In the genomic region with DNA sequence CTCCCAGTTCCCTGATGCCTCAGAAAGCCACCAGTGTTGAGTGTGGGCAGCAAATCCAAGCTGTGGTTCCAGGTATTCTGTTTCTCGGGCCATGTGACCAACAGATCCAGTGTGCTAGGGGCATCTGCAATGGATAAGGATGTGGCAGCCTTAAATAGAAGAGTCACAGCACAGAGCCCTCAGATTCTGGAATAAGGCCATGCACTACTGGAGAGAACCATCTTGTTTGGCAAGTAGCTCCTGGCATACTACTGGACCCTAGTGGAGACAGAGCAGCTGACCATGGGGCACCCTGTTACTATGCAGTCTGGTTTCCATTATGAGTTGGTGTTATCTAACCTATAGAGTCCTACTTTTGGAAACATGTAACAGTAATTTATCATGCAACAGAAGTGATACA, we compare ENCODE assay signal across 19 cellular contexts. TPM values are rescaled to one million over a fixed set of nuclear protein-coding genes. Genes with fewer than 3 reads are reported as not detected.
A peak's percentile ranks its signal among the peaks of the same experiment; 100 is the strongest.
DNase-seq lines count a peak whose midpoint lies in the region; ATAC-seq and TF ChIP-seq lines count a peak whose summit lies in the region.
"Had no signal": no experiment of that assay in that cellular context is flagged by ENCODE, and none has a peak within 500 bp of the region (broad histone marks: within the 10 kb centered on the region; RNA-seq: fewer than 3 reads in every experiment).

No MANE protein-coding gene starts in this region.

- TF ChIP-seq POLR2A in heart left ventricle (IDR thresholded peaks at IDR 0.05): no peak

- H3K36me3 ChIP-seq in heart left ventricle (no peaks in the 10 kb centered on the region), right atrium auricular region (no peaks in the 10 kb centered on the region), endodermal cell (ENCODE audit: control insufficient read depth, insufficient read depth, low read length) (no peaks in the 10 kb centered on the region)

- H3K9ac ChIP-seq in endodermal cell (ENCODE audit: extremely low read depth, low read length, poor library complexity, severe bottlenecking): no peak overlapping the region

- H3K9me3 ChIP-seq in heart left ventricle: no peaks in the 10 kb centered on the region
- no peaks in the 10 kb centered on the region for H3K9me3 ChIP-seq in right atrium auricular region
- H3K9me3 ChIP-seq in endodermal cell (ENCODE audit: control insufficient read depth, low read length): no peaks in the 10 kb centered on the region

- peaks cover 41% of the 10 kb centered on the region for H3K27me3 Mint-ChIP-seq in activated CD8-positive, alpha-beta memory T cell treated with anti-CD3 and anti-CD28 coated beads, Interleukin-2, amount 10 ng/mL, durations not matched to agents 7 days and 5 days
- peaks cover 9% of the 10 kb centered on the region for H3K27me3 Mint-ChIP-seq in endodermal cell (ENCODE audit: insufficient read depth)

- whole genome bisulfite sequencing in heart left ventricle, 4 donors: 45 to 67% (median 61%) methylated on average over 1 of the region's 1 CpG
- 88 to 89% methylated on average over 1 of the region's 1 CpG for WGBS in endodermal cell (ENCODE audit: insufficient coverage in 1 of 2, insufficient read length in 1 of 2), 2 experiments

- no peaks in the 10 kb centered on the region for H3K36me3 Mint-ChIP-seq in activated CD8-positive, alpha-beta memory T cell treated with anti-CD3 and anti-CD28 coated beads, Interleukin-2, amount 10 ng/mL, durations not matched to agents 7 days and 5 days
- H3K36me3 Mint-ChIP-seq in endodermal cell (ENCODE audit: low read depth): no peaks in the 10 kb centered on the region
- H3K36me3 Mint-ChIP-seq: CD4-positive, alpha-beta memory T cell had no signal

- H3K27me3 ChIP-seq in heart left ventricle (no peaks in the 10 kb centered on the region), right atrium auricular region (no peaks in the 10 kb centered on the region), endodermal cell (ENCODE audit: control insufficient read depth, insufficient read depth, low read length, poor library complexity, severe bottlenecking) (no peaks in the 10 kb centered on the region)

- no peaks in the 10 kb centered on the region for H3K4me1 Mint-ChIP-seq in activated CD8-positive, alpha-beta memory T cell treated with anti-CD3 and anti-CD28 coated beads, Interleukin-2, amount 10 ng/mL, durations not matched to agents 7 days and 5 days
- H3K4me1 Mint-ChIP-seq in endodermal cell: no peaks in the 10 kb centered on the region

- intact Hi-C loops in heart left ventricle (cut with DNase I) (loop anchor here in 1 of 10 donors (5.0 kb wide), 1 partner anchor 435 kb away; no protein-coding TSS in a partner anchor), left cardiac atrium (cut with DNase I) (no loop called here)

- H3K4me3 ChIP-seq in heart left ventricle (no peak overlapping the region), right atrium auricular region (no peak overlapping the region), endodermal cell (ENCODE audit: low read length) (no peak overlapping the region)

- H3K27ac ChIP-seq in heart left ventricle: no peak overlapping the region
- no peak overlapping the region for H3K27ac ChIP-seq in right atrium auricular region
- H3K27ac ChIP-seq in endodermal cell (ENCODE audit: low read depth, low read length): no peak overlapping the region

- TF ChIP-seq CTCF in heart left ventricle (IDR thresholded peaks at IDR 0.05): no peak
- TF ChIP-seq CTCF in right atrium auricular region (IDR thresholded peaks at IDR 0.05): no peak
- no peak for TF ChIP-seq CTCF in endodermal cell (conservative IDR thresholded peaks at IDR 0.05)

- CTCF ChIA-PET in activated CD8-positive, alpha-beta memory T cell treated with anti-CD3 and anti-CD28 coated beads, Interleukin-2, amount 10 ng/mL, durations not matched to agents 7 days and 5 days (lab: Charles Lee): interaction anchor here (1.4 kb wide), 1 partner anchor 17 kb away, joined by 3 read pairs; no protein-coding TSS in a partner anchor

- H3K4me1 ChIP-seq in heart left ventricle (peaks cover 0 to 8% (median 0%) of the 10 kb centered on the region in 12 donors), right atrium auricular region (no peaks in the 10 kb centered on the region), endodermal cell (ENCODE audit: control insufficient read depth, insufficient read depth, low read length) (no peaks in the 10 kb centered on the region)

- no peaks in the 10 kb centered on the region for H3K9me3 Mint-ChIP-seq in activated CD8-positive, alpha-beta memory T cell treated with anti-CD3 and anti-CD28 coated beads, Interleukin-2, amount 10 ng/mL, durations not matched to agents 7 days and 5 days (ENCODE audit: low read depth)
- no peaks in the 10 kb centered on the region for H3K9me3 Mint-ChIP-seq in endodermal cell
- H3K9me3 Mint-ChIP-seq: CD4-positive, alpha-beta memory T cell had no signal

- no peak for ATAC-seq in activated CD8-positive, alpha-beta memory T cell treated with anti-CD3 and anti-CD28 coated beads, Interleukin-2, amount 10 ng/mL, durations not matched to agents 7 days and 5 days
- ATAC-seq in heart left ventricle (peak; percentile 74 to 92 (median 90)), left cardiac atrium (peak; percentile 50 to 64), left lobe of liver (no peak)

- no peak overlapping the region for H3K4me3 Mint-ChIP-seq in activated CD8-positive, alpha-beta memory T cell treated with anti-CD3 and anti-CD28 coated beads, Interleukin-2, amount 10 ng/mL, durations not matched to agents 7 days and 5 days
- no peak overlapping the region for H3K4me3 Mint-ChIP-seq in endodermal cell
- H3K4me3 Mint-ChIP-seq: CD4-positive, alpha-beta memory T cell had no signal

- DNase-seq in activated CD8-positive, alpha-beta memory T cell treated with anti-CD3 and anti-CD28 coated beads, Interleukin-2, amount 10 ng/mL, durations not matched to agents 7 days and 5 days: peak; percentile 3
- DNase-seq in activated CD8-positive, alpha-beta memory T cell treated with anti-CD3 and anti-CD28 coated beads for 24 hours: no peak
- peak in 2 of 5 donors; percentile 47 to 55 for DNase-seq in heart left ventricle
- no peak for DNase-seq in right atrium auricular region (ENCODE audit: low spot score)
- no peak for DNase-seq in left cardiac atrium
- DNase-seq in left lobe of liver (ENCODE audit: low spot score): peak; percentile 2
- DNase-seq in endodermal cell: no peak
- DNase-seq in HK-2 (ENCODE audit: unreplicated experiment): no peak
- DNase-seq: C1 segment of cervical spinal cord; Calu3; CD4-positive, alpha-beta memory T cell; COR-L47; DMS53; DMS79 treated with DMSO at 0.1 percent for 48 hours; GF-D8; GOT3; HCEC 1CT had no signal

- H3K27ac Mint-ChIP-seq in activated CD8-positive, alpha-beta memory T cell treated with anti-CD3 and anti-CD28 coated beads, Interleukin-2, amount 10 ng/mL, durations not matched to agents 7 days and 5 days: no peak overlapping the region
- H3K27ac Mint-ChIP-seq in endodermal cell: no peak overlapping the region
- H3K27ac Mint-ChIP-seq: CD4-positive, alpha-beta memory T cell had no signal

RNA-seq across cellular contexts. Expression of a gene that starts 53.3 kb away (rescaled TPM):
- under 1 TPM in 1 of 2 experiments, not detected in 1; 0.09 TPM for total RNA-seq in activated CD8-positive, alpha-beta memory T cell treated with anti-CD3 and anti-CD28 coated beads, Interleukin-2, amount 10 ng/mL, durations not matched to agents 7 days and 5 days
- total RNA-seq in heart left ventricle: 1 to 10 TPM; 1.9 to 7.5 (median 2.4) TPM
- polyA plus RNA-seq in heart left ventricle: under 1 TPM; 0.68 to 0.99 TPM
- total RNA-seq in right atrium auricular region: 1 to 10 TPM; 1.8 to 7.7 TPM
- 1 to 10 TPM; 4.2 to 5.6 TPM for total RNA-seq in left cardiac atrium
- 1.2 TPM for total RNA-seq in left lobe of liver
- under 1 TPM; 0.31 to 0.62 TPM for total RNA-seq in endodermal cell
- 0.43 TPM for polyA plus RNA-seq in endodermal cell (2013, experiment 1 of 2)
- polyA plus RNA-seq in endodermal cell (2013, experiment 2 of 2): 0.41 TPM
- total RNA-seq: Calu3; CD4-positive, alpha-beta memory T cell; G401 had no signal
- polyA plus RNA-seq: BJ had no signal

Comparison
In these comparisons a context has a peak if more than half of its experiments do, and no peak if none do; other contexts are left out.
1. DNase-seq: peak in activated CD8-positive, alpha-beta memory T cell treated with anti-CD3 and anti-CD28 coated beads, Interleukin-2, amount 10 ng/mL, durations not matched to agents 7 days and 5 days (single experiment) and left lobe of liver (single experiment); none in activated CD8-positive, alpha-beta memory T cell treated with anti-CD3 and anti-CD28 coated beads for 24 hours (single experiment), right atrium auricular region (single experiment), left cardiac atrium (single experiment), endodermal cell (single experiment) and HK-2 (single experiment).
2. ATAC-seq: peak in heart left ventricle (4 of 4) and left cardiac atrium (2 of 2); none in activated CD8-positive, alpha-beta memory T cell treated with anti-CD3 and anti-CD28 coated beads, Interleukin-2, amount 10 ng/mL, durations not matched to agents 7 days and 5 days (single experiment) and left lobe of liver (single experiment).